ENCODE assay signal across 11 cellular contexts in the genomic region with DNA sequence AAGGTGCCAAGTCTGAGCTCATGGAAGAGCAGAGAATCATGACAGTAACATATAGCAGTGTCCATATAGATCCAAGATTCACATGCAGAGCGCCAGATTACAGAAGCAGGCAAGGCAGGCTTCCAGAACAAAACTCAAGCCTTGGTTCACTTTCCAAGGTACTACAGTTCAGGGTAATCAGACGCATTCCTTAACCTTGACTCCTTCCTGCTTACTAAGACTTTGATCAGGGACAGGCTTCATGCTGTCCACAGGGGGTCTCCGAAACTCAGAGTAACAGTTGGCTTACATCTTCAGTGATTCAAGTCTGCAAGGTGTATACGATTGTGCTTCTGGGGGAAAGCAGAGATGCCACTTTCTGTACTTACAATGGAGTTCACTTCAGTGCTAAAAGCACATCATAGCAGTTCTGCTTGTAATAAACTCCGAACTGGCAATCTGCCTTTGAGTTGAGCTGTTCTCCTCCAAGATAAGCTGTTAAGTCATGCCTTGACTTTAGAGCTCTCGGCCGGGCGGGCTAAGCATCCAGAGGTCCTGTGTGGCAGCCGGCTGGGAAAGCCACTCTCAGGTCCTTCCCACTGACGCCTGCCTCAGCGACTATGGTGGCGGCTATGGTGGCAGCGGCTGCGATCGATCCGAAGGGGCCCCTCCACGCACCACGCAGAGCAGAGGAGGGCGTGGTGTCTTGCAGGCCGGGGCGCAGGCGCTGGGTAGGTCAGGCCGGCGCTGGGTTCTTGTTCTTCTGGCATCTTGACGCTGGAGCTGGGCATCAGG. TPM values are rescaled to one million over a fixed set of nuclear protein-coding genes. Genes with fewer than 3 reads are reported as not detected.
A peak's percentile ranks its signal among the peaks of the same experiment; 100 is the strongest.
DNase-seq lines count a peak whose midpoint lies in the region; ATAC-seq, FAIRE-seq and TF ChIP-seq lines count a peak whose summit lies in the region.
"Not testable (repeated sequence)": the region's sequence is repeated elsewhere in the genome, so short reads cannot be mapped to it uniquely, and the experiment has no call there.
"Had no signal": no experiment of that assay in that cellular context is flagged by ENCODE, and none has a peak within 500 bp of the region (broad histone marks: within the 10 kb centered on the region; RNA-seq: fewer than 3 reads in every experiment).

No MANE protein-coding gene starts in this region.

- not testable (repeated sequence) for H3K4me1 Mint-ChIP-seq in HFFc6 (ENCODE audit: low read depth)

- H3K9me3 Mint-ChIP-seq in HFFc6 = not testable (repeated sequence)

- H3K27me3 Mint-ChIP-seq in HFFc6 (ENCODE audit: insufficient read depth) = not testable (repeated sequence)

- not testable (repeated sequence) for H3K36me3 ChIP-seq in gastroesophageal sphincter, lower lobe of right lung

- not testable (repeated sequence) for H3K4me3 ChIP-seq in gastroesophageal sphincter, lower lobe of right lung

- not testable (repeated sequence) for H3K9me3 ChIP-seq in gastroesophageal sphincter, lower lobe of right lung

- peak overlapping the region; percentile 53; the same call in 1 of the 2 replicates for H3K4me3 Mint-ChIP-seq in HFFc6

- TF ChIP-seq EP300 in gastroesophageal sphincter (IDR thresholded peaks at IDR 0.05) = not testable (repeated sequence)

- H3K27ac ChIP-seq in gastroesophageal sphincter, lower lobe of right lung: not testable (repeated sequence)

- H3K4me1 ChIP-seq in gastroesophageal sphincter, lower lobe of right lung: not testable (repeated sequence)

- FAIRE-seq in RCC 7860 (lab: Jason Lieb, UNC) = peak; percentile 67
- peak; percentile 90 for FAIRE-seq in urothelium cell line (lab: Jason Lieb, UNC)

- not testable (repeated sequence) for TF ChIP-seq POLR2A in gastroesophageal sphincter (IDR thresholded peaks at IDR 0.05)

- DNase-seq in HFFc6 = peak; percentile 5
- DNase-seq in RCC 7860 (ENCODE audit: low spot score); left ventricle myocardium superior; lower lobe of right lung; sciatic nerve (ENCODE audit: low spot score); urothelium cell line (ENCODE audit: low spot score): not testable (repeated sequence)

- H3K27ac Mint-ChIP-seq in HFFc6 = peak overlapping the region; percentile 84

- no CpG with 5 or more reads among the region's 25 CpGs for WGBS in gastroesophageal sphincter (ENCODE audit: low coverage in 1 of 2), 2 donors

- TF ChIP-seq CTCF in HFFc6 (IDR thresholded peaks at IDR 0.05); gastroesophageal sphincter (IDR thresholded peaks at IDR 0.05); lower lobe of right lung (IDR thresholded peaks at IDR 0.05): not testable (repeated sequence)

- peak; percentile 16 for ATAC-seq in gastroesophageal sphincter
- ATAC-seq in left ventricle myocardium superior = peak; percentile 55
- ATAC-seq in lower lobe of right lung = peak; percentile 62 to 78
- ATAC-seq in sciatic nerve = peak; percentile 42

- H3K36me3 Mint-ChIP-seq in HFFc6 (ENCODE audit: low read depth) = not testable (repeated sequence)

- intact Hi-C loops in left ventricle myocardium superior (cut with micrococcal nuclease); lower lobe of right lung (cut with DNase I); sciatic nerve (cut with DNase I): not testable (repeated sequence)

- H3K27me3 ChIP-seq in gastroesophageal sphincter; lower lobe of right lung (ENCODE audit: low read depth): not testable (repeated sequence)

RNA-seq across cellular contexts. Expression of a gene that starts 48.9 kb away (rescaled TPM):
- total RNA-seq in HFFc6 (2021; fragmentation: NEBNext Ultra II Directional; extraction: Animal tissue kit (Norgen Biotek cat#: 25700)) = not detected
- total RNA-seq in gastroesophageal sphincter (not detected), left ventricle myocardium superior (not detected), lower lobe of right lung (not detected), sciatic nerve (not detected)
- total RNA-seq: CD4-positive, alpha-beta T cell; Daoy; H7; HT1080 had no signal

Comparison
In these comparisons a context has a peak if more than half of its experiments do, and no peak if none do; other contexts are left out.
1. ATAC-seq: peak in every context shown above with its lines; median percentile 70 in lower lobe of right lung; 55 in left ventricle myocardium superior; 42 in sciatic nerve; 16 in gastroesophageal sphincter.